ENCODE assay signal across 8 cellular contexts in genomic region chr1:226407199-226407496, GRCh38. TPM values are rescaled to one million over a fixed set of nuclear protein-coding genes. Genes with fewer than 3 reads are reported as not detected.
DNase-seq lines count a peak whose midpoint lies in the region; ATAC-seq and TF ChIP-seq lines count a peak whose summit lies in the region.

No MANE protein-coding gene starts in this region.

- H3K36me3 ChIP-seq in left lung = peaks cover 0 to 2% of the 10 kb centered on the region in 2 donors
- peaks cover 1% of the 10 kb centered on the region for H3K36me3 ChIP-seq in thymus (ENCODE audit: control insufficient read depth, insufficient read depth)

- H3K27me3 ChIP-seq in left lung (no peaks in the 10 kb centered on the region), thymus (ENCODE audit: control insufficient read depth, insufficient read depth) (no peaks in the 10 kb centered on the region)

- H3K9me3 ChIP-seq in left lung (no peaks in the 10 kb centered on the region), thymus (ENCODE audit: control insufficient read depth) (no peaks in the 10 kb centered on the region)

- H3K36me3 Mint-ChIP-seq in activated naive CD4-positive, alpha-beta T cell treated with anti-CD3 and anti-CD28 coated beads, Interleukin-2, amount 50 U/mL, for 72 hours = peaks cover 16 to 20% of the 10 kb centered on the region in 2 donors

- ATAC-seq in activated CD4-positive, CD25-positive, alpha-beta regulatory T cell treated with anti-CD3 and anti-CD28 coated beads, Interleukin-2, amount 50 U/mL, for 24 hours = peak; percentile 3 to 5
- ATAC-seq in activated naive CD4-positive, alpha-beta T cell treated with anti-CD3 and anti-CD28 coated beads, Interleukin-2, amount 50 U/mL, for 72 hours = peak; percentile 4 to 9
- ATAC-seq in left lung (no peak), GM21367 (IDR thresholded peaks at IDR 0.05; ENCODE audit: unreplicated experiment) (no peak)

- H3K4me3 ChIP-seq in left lung (peak overlapping the region; percentile 84 to 87), thymus (ENCODE audit: low read length) (peak overlapping the region; percentile 80)

- no peak for TF ChIP-seq CTCF in left lung (IDR thresholded peaks at IDR 0.05)

- intact Hi-C loops in left lung (cut with DNase I) = no loop called here

- H3K9me3 Mint-ChIP-seq in activated naive CD4-positive, alpha-beta T cell treated with anti-CD3 and anti-CD28 coated beads, Interleukin-2, amount 50 U/mL, for 72 hours = peaks cover 0 to 5% of the 10 kb centered on the region in 2 donors

- peaks cover 11 to 40% of the 10 kb centered on the region in 2 donors for H3K4me1 ChIP-seq in left lung
- H3K4me1 ChIP-seq in thymus (ENCODE audit: control insufficient read depth, insufficient read depth, low read length) = peaks cover 11% of the 10 kb centered on the region

- WGBS in thymus = 3% methylated on average over 4 of the region's 4 CpGs

- DNase-seq in activated CD4-positive, CD25-positive, alpha-beta regulatory T cell (lab: John Stamatoyannopoulos, UW) = no peak
- DNase-seq in activated naive CD4-positive, alpha-beta T cell treated with anti-CD3 and anti-CD28 coated beads, Interleukin-2, amount 50 U/mL, for 72 hours (ENCODE audit: low spot score in 2 of 2) = no peak
- DNase-seq in left lung (no peak), SK-N-DZ (ENCODE audit: low spot score) (no peak)
- no peak for DNase-seq in stimulated activated CD4-positive, alpha-beta T cell treated with anti-CD3 and anti-CD28 coated beads, Interleukin-4, amount 100 ng/mL, for 24 hours

- peak overlapping the region; percentile 95 to 99 for H3K27ac Mint-ChIP-seq in activated naive CD4-positive, alpha-beta T cell treated with anti-CD3 and anti-CD28 coated beads, Interleukin-2, amount 50 U/mL, for 72 hours

- H3K27ac ChIP-seq in left lung = peak overlapping the region; percentile 77 to 88
- H3K27ac ChIP-seq in thymus (ENCODE audit: low read depth) = peak overlapping the region; percentile 84

RNA-seq across cellular contexts. Expression of gene PARP1, which starts 0.7 kb away (rescaled TPM):
- 100 to 1,000 TPM; 176 to 234 TPM for total RNA-seq in activated naive CD4-positive, alpha-beta T cell treated with anti-CD3 and anti-CD28 coated beads, Interleukin-2, amount 50 U/mL, for 72 hours
- 10 to 100 TPM; 78.7 to 97.3 TPM for total RNA-seq in left lung
- polyA plus RNA-seq in thymus = 36.7 TPM
- polyA plus RNA-seq in SK-N-DZ (2014; cell fraction: cytosol; rRNA removed) = 181 and 222 TPM in 2 replicates
- 96.2 and 100 TPM in 2 replicates for polyA plus RNA-seq in SK-N-DZ (2014; cell fraction: nucleus; rRNA removed)

Comparison
In these comparisons a context has a peak if more than half of its experiments do, and no peak if none do; other contexts are left out.
1. ATAC-seq: peak in activated CD4-positive, CD25-positive, alpha-beta regulatory T cell treated with anti-CD3 and anti-CD28 coated beads, Interleukin-2, amount 50 U/mL, for 24 hours (2 of 2) and activated naive CD4-positive, alpha-beta T cell treated with anti-CD3 and anti-CD28 coated beads, Interleukin-2, amount 50 U/mL, for 72 hours (2 of 2); none in left lung (single experiment) and GM21367 (single experiment).